In the genomic region with DNA sequence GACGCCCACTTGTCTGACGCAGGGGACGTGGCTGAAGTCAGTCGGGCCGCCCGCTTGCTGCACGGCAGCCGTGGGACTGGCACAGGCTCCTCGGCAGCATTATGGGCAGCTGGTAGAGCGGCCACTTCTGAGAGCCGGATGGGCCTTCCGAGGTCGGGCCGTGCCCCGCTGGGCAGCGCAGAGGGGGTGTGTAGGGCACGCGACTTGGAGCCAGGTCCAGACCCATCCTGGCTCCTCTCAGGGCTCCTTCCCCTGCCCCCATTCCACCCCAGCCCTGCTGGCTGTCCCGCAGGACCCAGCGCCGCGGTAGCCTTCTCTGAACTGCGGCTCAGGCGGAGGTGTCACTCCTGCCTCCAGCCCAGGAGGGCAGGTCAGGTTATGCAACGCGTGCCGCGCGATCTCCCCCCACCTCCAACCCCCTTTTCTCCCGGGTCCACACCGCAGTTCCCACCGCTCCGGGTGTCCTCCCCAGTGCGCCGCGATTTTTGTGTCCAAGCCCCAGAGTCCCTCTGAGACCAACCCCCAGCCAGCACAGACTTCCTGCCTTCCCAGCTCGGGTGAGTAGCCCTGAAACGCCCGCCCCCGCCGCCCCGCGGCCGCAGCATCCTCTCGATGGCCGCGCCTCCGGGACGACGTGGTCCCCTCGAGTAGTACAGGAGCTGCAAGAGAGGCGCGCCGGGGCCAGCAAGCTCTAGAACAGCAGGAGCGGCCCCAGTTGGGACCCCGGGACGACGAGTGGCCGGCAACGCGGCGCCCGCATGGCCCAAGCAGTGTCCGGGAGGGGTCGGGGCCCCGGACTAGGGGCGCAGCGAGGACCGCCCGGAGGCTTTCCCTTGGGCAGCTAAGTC, we compare ENCODE assay signal across 8 cellular contexts. TPM values are rescaled to one million over a fixed set of nuclear protein-coding genes. Genes with fewer than 3 reads are reported as not detected.
DNase-seq lines count a peak whose midpoint lies in the region; ATAC-seq and TF ChIP-seq lines count a peak whose summit lies in the region.

No MANE protein-coding gene starts in this region.

- H3K4me1 ChIP-seq in ES-I3 (ENCODE audit: insufficient read depth, low read length) (peaks cover 28% of the 10 kb centered on the region), duodenal mucosa (ENCODE audit: control insufficient read depth in 1 of 2, insufficient read depth in 2 of 2, low read length in 2 of 2) (peaks cover 10 to 11% of the 10 kb centered on the region in 2 donors), lower lobe of right lung (peaks cover 20% of the 10 kb centered on the region)

- DNase-seq in HuH-7.5 (ENCODE audit: low spot score): peak; percentile 47
- peak; percentile 71 for DNase-seq in lower lobe of right lung
- peak; percentile 66 to 74 for DNase-seq in stimulated activated CD8-positive, alpha-beta memory T cell treated with anti-CD3 and anti-CD28 coated beads, Interleukin-2, amount 100 ng/mL, for 48 hours (ENCODE audit: low read depth in 2 of 2)
- DNase-seq in KG1 (lab: John Stamatoyannopoulos, UW): no peak

- TF ChIP-seq CTCF in lower lobe of right lung (IDR thresholded peaks at IDR 0.05): no peak

- H3K27ac ChIP-seq in duodenal mucosa (ENCODE audit: low read depth, low read length) (no peak overlapping the region), lower lobe of right lung (peak overlapping the region; percentile 4)

- H3K27me3 ChIP-seq in duodenal mucosa (ENCODE audit: control insufficient read depth in 1 of 2, insufficient read depth in 2 of 2, low read length in 2 of 2) (peaks cover 13 to 21% of the 10 kb centered on the region in 2 donors), lower lobe of right lung (ENCODE audit: low read depth) (peaks cover 26% of the 10 kb centered on the region)

- H3K9me3 ChIP-seq in ES-I3 (ENCODE audit: control insufficient read depth, insufficient read depth, low read length): 0 out of 2 replicates have a peak, but pooled peaks cover 3% of the 10 kb centered on the region
- no peaks in the 10 kb centered on the region for H3K9me3 ChIP-seq in duodenal mucosa (ENCODE audit: control insufficient read depth in 1 of 2, low read length in 2 of 2)
- no peaks in the 10 kb centered on the region for H3K9me3 ChIP-seq in lower lobe of right lung

- H3K4me3 ChIP-seq in duodenal mucosa (ENCODE audit: low read depth in 1 of 2, low read length in 2 of 2) (peak overlapping the region; percentile 68 to 70), lower lobe of right lung (peak overlapping the region; percentile 55)

- peak; percentile 80 for ATAC-seq in GM21717 (IDR thresholded peaks at IDR 0.05; ENCODE audit: unreplicated experiment)
- ATAC-seq in activated CD4-positive, CD25-positive, alpha-beta regulatory T cell treated with anti-CD3 and anti-CD28 coated beads, Interleukin-2, amount 50 U/mL, for 24 hours: peak; percentile 62 to 67
- ATAC-seq in lower lobe of right lung: peak; percentile 87 to 88

- H3K9ac ChIP-seq in ES-I3 (ENCODE audit: low read depth, low read length) (peak overlapping the region; percentile 83), duodenal mucosa (ENCODE audit: low read depth in 1 of 2, low read length in 2 of 2) (peak overlapping the region in 1 of 2 donors; percentile 56)

- intact Hi-C loops in lower lobe of right lung (cut with DNase I): no loop called here

- peaks cover 3% of the 10 kb centered on the region; the same call in 1 of the 2 replicates for H3K36me3 ChIP-seq in ES-I3 (ENCODE audit: insufficient read depth, low read length)
- H3K36me3 ChIP-seq in duodenal mucosa (ENCODE audit: control insufficient read depth in 1 of 2, insufficient read depth in 2 of 2, low read length in 2 of 2): no peaks in the 10 kb centered on the region
- H3K36me3 ChIP-seq in lower lobe of right lung: no peaks in the 10 kb centered on the region

RNA-seq across cellular contexts. Expression of a gene that starts 41.1 kb away (rescaled TPM):
- total RNA-seq in lower lobe of right lung: 20.4 TPM
